ENCODE assay signal across 8 cellular contexts in the genomic region with DNA sequence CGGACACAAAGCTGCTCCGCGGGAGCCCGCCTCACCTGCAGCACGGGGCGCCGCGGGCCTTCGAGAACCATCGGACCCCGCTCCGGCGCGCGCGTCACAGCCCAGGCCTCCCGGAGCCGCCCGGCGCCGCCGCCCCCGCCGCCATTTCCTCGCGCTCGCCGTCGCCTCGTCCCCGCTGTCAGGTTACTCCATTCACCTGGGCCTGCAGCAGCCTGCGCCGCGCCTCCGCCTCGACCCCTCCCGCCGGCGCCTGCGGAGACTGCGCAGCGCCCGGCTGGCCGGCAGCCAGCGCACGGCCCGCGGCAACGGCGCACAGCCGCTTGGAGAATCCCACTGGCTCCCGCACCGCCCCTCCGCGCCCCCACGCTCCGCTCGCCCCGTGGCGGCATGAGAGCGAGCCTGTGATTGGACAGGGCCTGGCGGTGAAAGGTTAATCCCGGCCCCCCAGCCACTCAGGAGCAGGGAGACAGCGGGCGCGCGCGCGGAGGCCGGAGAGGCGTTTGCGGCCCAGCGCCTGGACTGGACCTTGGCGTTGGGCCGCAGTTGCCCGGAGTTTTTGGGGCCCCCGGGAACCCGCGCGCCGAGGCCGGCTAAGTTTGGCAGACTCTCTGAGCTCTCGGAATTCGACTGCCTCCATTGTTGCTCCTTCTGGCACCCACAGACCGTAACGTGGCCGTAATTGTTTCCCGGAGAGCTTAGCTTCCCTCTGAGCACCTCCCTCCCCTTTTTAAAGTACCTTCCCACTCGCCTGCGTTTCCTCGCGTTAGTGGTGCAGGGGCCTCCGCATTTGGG. TPM values are rescaled to one million over a fixed set of nuclear protein-coding genes. Genes with fewer than 3 reads are reported as not detected.
DNase-seq lines count a peak whose midpoint lies in the region; ATAC-seq and TF ChIP-seq lines count a peak whose summit lies in the region.

A gene with protein sequence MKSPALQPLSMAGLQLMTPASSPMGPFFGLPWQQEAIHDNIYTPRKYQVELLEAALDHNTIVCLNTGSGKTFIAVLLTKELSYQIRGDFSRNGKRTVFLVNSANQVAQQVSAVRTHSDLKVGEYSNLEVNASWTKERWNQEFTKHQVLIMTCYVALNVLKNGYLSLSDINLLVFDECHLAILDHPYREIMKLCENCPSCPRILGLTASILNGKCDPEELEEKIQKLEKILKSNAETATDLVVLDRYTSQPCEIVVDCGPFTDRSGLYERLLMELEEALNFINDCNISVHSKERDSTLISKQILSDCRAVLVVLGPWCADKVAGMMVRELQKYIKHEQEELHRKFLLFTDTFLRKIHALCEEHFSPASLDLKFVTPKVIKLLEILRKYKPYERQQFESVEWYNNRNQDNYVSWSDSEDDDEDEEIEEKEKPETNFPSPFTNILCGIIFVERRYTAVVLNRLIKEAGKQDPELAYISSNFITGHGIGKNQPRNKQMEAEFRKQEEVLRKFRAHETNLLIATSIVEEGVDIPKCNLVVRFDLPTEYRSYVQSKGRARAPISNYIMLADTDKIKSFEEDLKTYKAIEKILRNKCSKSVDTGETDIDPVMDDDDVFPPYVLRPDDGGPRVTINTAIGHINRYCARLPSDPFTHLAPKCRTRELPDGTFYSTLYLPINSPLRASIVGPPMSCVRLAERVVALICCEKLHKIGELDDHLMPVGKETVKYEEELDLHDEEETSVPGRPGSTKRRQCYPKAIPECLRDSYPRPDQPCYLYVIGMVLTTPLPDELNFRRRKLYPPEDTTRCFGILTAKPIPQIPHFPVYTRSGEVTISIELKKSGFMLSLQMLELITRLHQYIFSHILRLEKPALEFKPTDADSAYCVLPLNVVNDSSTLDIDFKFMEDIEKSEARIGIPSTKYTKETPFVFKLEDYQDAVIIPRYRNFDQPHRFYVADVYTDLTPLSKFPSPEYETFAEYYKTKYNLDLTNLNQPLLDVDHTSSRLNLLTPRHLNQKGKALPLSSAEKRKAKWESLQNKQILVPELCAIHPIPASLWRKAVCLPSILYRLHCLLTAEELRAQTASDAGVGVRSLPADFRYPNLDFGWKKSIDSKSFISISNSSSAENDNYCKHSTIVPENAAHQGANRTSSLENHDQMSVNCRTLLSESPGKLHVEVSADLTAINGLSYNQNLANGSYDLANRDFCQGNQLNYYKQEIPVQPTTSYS (N-terminal part only) (minus strand): TSS at position 335 of the 792 bp plus-strand sequence. CDS start 24,071 bp downstream, outside the sequence.

- H3K79me2 ChIP-seq in KMS-11 (ENCODE audit: insufficient read depth, low read depth) = peaks cover 43% of the 10 kb centered on the region

- H2AFZ ChIP-seq in KMS-11 (ENCODE audit: low read depth) = peak within 1 kb of the TSS; percentile 89

- H3K27me3 ChIP-seq in KMS-11 (ENCODE audit: insufficient read depth, low read depth) (no peaks in the 10 kb centered on the region), Peyer's patch (no peaks in the 10 kb centered on the region), muscle layer of duodenum (ENCODE audit: low read depth, low read length) (no peaks in the 10 kb centered on the region)

- ATAC-seq in GM21737 (IDR thresholded peaks at IDR 0.05; ENCODE audit: unreplicated experiment) (peak; percentile 73), esophagus mucosa (peak; percentile 97)

- no peak for TF ChIP-seq CTCF in KMS-11 (conservative IDR thresholded peaks at IDR 0.05; ENCODE audit: low read depth, low read length)
- TF ChIP-seq CTCF in Peyer's patch (IDR thresholded peaks at IDR 0.05) = no peak

- H3K36me3 ChIP-seq in KMS-11 (ENCODE audit: insufficient read depth) (no peaks in the 10 kb centered on the region), Peyer's patch (no peaks in the 10 kb centered on the region), muscle layer of duodenum (ENCODE audit: control insufficient read depth in 1 of 2, insufficient read depth in 2 of 2, low read length in 2 of 2) (no peaks in the 10 kb centered on the region)

- no peaks in the 10 kb centered on the region for H4K20me1 ChIP-seq in KMS-11 (ENCODE audit: insufficient read depth)

- peak; percentile 26 to 63 for TF ChIP-seq POLR2A in Peyer's patch (IDR thresholded peaks at IDR 0.05)

- H3K4me3 ChIP-seq in KMS-11 (IDR thresholded peaks at IDR 0.05; ENCODE audit: insufficient read depth, low read depth, low read length) (no peak within 1 kb of the TSS), Peyer's patch (peak within 1 kb of the TSS; percentile 86 to 97 (median 94)), muscle layer of duodenum (ENCODE audit: low read depth in 1 of 2, low read length in 2 of 2) (peak within 1 kb of the TSS; percentile 89 to 94)

- H3K4me2 ChIP-seq in KMS-11 = peak within 1 kb of the TSS; percentile 84

- peak within 1 kb of the TSS; percentile 88 for H3K9ac ChIP-seq in KMS-11

- DNase-seq in DMS53 treated with DMSO at 0.1 percent for 48 hours (lab: John Stamatoyannopoulos, UW; ENCODE audit: unreplicated experiment) = peak; percentile 49
- DNase-seq in Peyer's patch = peak; percentile 94 to 99 (median 98)
- DNase-seq in activated T-cell treated with anti-CD3 and anti-CD28 coated beads, Interleukin-2, amount 50 U/mL, for 48 hours = peak; percentile 98
- peak; percentile 87 to 91 for DNase-seq in stimulated activated CD8-positive, alpha-beta memory T cell treated with anti-CD3 and anti-CD28 coated beads, Interleukin-7, amount 100 ng/mL, for 4 hours (ENCODE audit: low read depth in 2 of 2)

- peak within 1 kb of the TSS; percentile 87 for H3K27ac ChIP-seq in KMS-11
- H3K27ac ChIP-seq in Peyer's patch = peak within 1 kb of the TSS; percentile 95 to 99 (median 96)
- peak within 1 kb of the TSS; percentile 95 for H3K27ac ChIP-seq in muscle layer of duodenum (ENCODE audit: low read length)

- peaks cover 13% of the 10 kb centered on the region for H3K4me1 ChIP-seq in KMS-11 (ENCODE audit: low read depth, poor library complexity, severe bottlenecking)
- peaks cover 0 to 33% (median 11%) of the 10 kb centered on the region in 4 donors for H3K4me1 ChIP-seq in Peyer's patch
- peaks cover 14 to 31% of the 10 kb centered on the region in 2 donors for H3K4me1 ChIP-seq in muscle layer of duodenum (ENCODE audit: control insufficient read depth in 1 of 2, insufficient read depth in 2 of 2, low read length in 2 of 2)

- H3K9me3 ChIP-seq in Peyer's patch (no peaks in the 10 kb centered on the region), muscle layer of duodenum (ENCODE audit: control insufficient read depth in 1 of 2, low read length in 2 of 2) (no peaks in the 10 kb centered on the region)

RNA-seq across cellular contexts. Expression of the gene that starts here (rescaled TPM):
- total RNA-seq in Peyer's patch = 100 to 1,000 TPM in 1 of 4 donors, 10 to 100 TPM in 3; 64.3 to 125 (median 78.0) TPM
- 57.7 TPM for total RNA-seq in esophagus mucosa
